In the genomic region with DNA sequence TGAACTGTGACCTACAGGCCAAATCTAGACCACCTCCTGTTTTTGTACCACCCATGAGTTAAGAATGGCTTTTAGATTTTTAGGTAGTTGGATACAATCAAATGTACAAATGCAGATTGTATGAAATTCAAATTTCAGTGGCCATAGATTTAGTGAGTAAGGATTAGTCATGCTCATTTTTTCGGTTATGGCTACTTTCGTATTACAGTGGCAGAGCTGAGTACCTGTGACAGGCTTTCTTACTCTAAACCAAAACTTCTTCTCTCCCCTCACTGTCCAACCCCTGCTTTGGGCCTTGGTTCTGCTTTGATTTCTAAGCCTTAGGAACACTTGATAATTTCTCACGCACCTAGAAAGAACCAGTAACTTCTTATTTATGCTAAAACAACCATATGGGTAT, we compare ENCODE assay signal across 10 cellular contexts.
DNase-seq lines count a peak whose midpoint lies in the region; ATAC-seq and TF ChIP-seq lines count a peak whose summit lies in the region.
"Had no signal": no experiment of that assay in that cellular context is flagged by ENCODE, and none has a peak within 500 bp of the region (broad histone marks: within the 10 kb centered on the region; RNA-seq: fewer than 3 reads in every experiment).

No MANE protein-coding gene starts in this region.

- in situ Hi-C loops in HAP-1 (cut with MboI; ENCODE audit: low sequenced_read_pairs): no loop called here

- H3K9me3 ChIP-seq in adrenal gland (replicated peaks in 1 of 3): no peaks in the 10 kb centered on the region
- no peaks in the 10 kb centered on the region; the same call in 1 of the 2 replicates for H3K9me3 ChIP-seq in HAP-1
- no peaks in the 10 kb centered on the region for H3K9me3 ChIP-seq in OCI-LY7 (ENCODE audit: low read length)

- POLR2A ChIA-PET in OCI-LY7 (lab: Charles Lee): no interaction called here

- DNase-seq in adrenal gland (no peak), HAP-1 (ENCODE audit: low spot score in 2 of 2) (no peak), OCI-LY7 (ENCODE audit: low spot score) (no peak), type B pancreatic cell (ENCODE audit: extremely low spot score, unreplicated experiment) (no peak)
- peak in 1 of 2 donors; percentile 44 for DNase-seq in stimulated activated effector memory CD8-positive, alpha-beta T cell treated with anti-CD3 and anti-CD28 coated beads, Interleukin-12 subunit alpha, Interleukin-12 subunit beta, amount 100 ng/mL, for 72 hours (ENCODE audit: low spot score in 2 of 2)
- DNase-seq in activated T-helper 1 cell treated with anti-CD3 and anti-CD28 coated beads, Interleukin-12 subunit alpha, Interleukin-12 subunit beta, Interleukin-2, Interleukin-4 antibody, amounts not matched to agents 30 ng/mL and 10 ng/mL and 1 ng/mL, durations not matched to agents 14 hours and 24 hours and 36 hours (ENCODE audit: low spot score): no peak
- DNase-seq: naive thymus-derived CD8-positive, alpha-beta T cell had no signal

- H3K4me3 Mint-ChIP-seq in stimulated activated effector memory CD8-positive, alpha-beta T cell treated with anti-CD3 and anti-CD28 coated beads, Interleukin-12 subunit alpha, Interleukin-12 subunit beta, amount 100 ng/mL, for 72 hours: peak overlapping the region; percentile 69
- H3K4me3 Mint-ChIP-seq in activated T-helper 1 cell treated with anti-CD3 and anti-CD28 coated beads, Interleukin-12 subunit alpha, Interleukin-12 subunit beta, Interleukin-2, Interleukin-4 antibody, amounts not matched to agents 30 ng/mL and 10 ng/mL and 1 ng/mL, durations not matched to agents 14 hours and 24 hours and 36 hours: no peak overlapping the region
- H3K4me3 Mint-ChIP-seq in type B pancreatic cell: no peak overlapping the region

- no peaks in the 10 kb centered on the region for H3K36me3 ChIP-seq in adrenal gland (replicated peaks in 1 of 2)
- no peaks in the 10 kb centered on the region for H3K36me3 ChIP-seq in HAP-1 (replicated peaks)
- no peaks in the 10 kb centered on the region for H3K36me3 ChIP-seq in OCI-LY7 (ENCODE audit: insufficient read depth, low read length)
- H3K36me3 ChIP-seq: cardiac muscle cell had no signal

- H4K20me1 ChIP-seq in OCI-LY7 (ENCODE audit: insufficient read depth, low read length): no peaks in the 10 kb centered on the region

- H3K27me3 ChIP-seq in adrenal gland: no peaks in the 10 kb centered on the region
- 0 out of 2 replicates have a peak, but pooled peaks cover 2% of the 10 kb centered on the region for H3K27me3 ChIP-seq in HAP-1 (ENCODE audit: low read depth)
- H3K27me3 ChIP-seq: cardiac muscle cell had no signal

- no peak for TF ChIP-seq POLR2A in adrenal gland (IDR thresholded peaks at IDR 0.05)

- no peaks in the 10 kb centered on the region for H3K36me3 Mint-ChIP-seq in stimulated activated effector memory CD8-positive, alpha-beta T cell treated with anti-CD3 and anti-CD28 coated beads, Interleukin-12 subunit alpha, Interleukin-12 subunit beta, amount 100 ng/mL, for 72 hours
- H3K36me3 Mint-ChIP-seq in activated T-helper 1 cell treated with anti-CD3 and anti-CD28 coated beads, Interleukin-12 subunit alpha, Interleukin-12 subunit beta, Interleukin-2, Interleukin-4 antibody, amounts not matched to agents 30 ng/mL and 10 ng/mL and 1 ng/mL, durations not matched to agents 14 hours and 24 hours and 36 hours (ENCODE audit: low read depth): no peaks in the 10 kb centered on the region
- H3K36me3 Mint-ChIP-seq in type B pancreatic cell: no peaks in the 10 kb centered on the region
- H3K36me3 Mint-ChIP-seq: naive thymus-derived CD8-positive, alpha-beta T cell had no signal

- no peak overlapping the region for H3K4me2 ChIP-seq in OCI-LY7 (ENCODE audit: low read length)

- H3K9me2 ChIP-seq in OCI-LY7 (ENCODE audit: insufficient read depth, low read length): no peaks in the 10 kb centered on the region

- no peak overlapping the region for H3K4me3 ChIP-seq in adrenal gland
- no peak overlapping the region for H3K4me3 ChIP-seq in HAP-1
- no peak overlapping the region for H3K4me3 ChIP-seq in OCI-LY7 (ENCODE audit: low read depth, low read length, poor library complexity, severe bottlenecking)
- H3K4me3 ChIP-seq: cardiac muscle cell had no signal

- intact Hi-C loops in adrenal gland (cut with DNase I): no loop called here
- intact Hi-C loops in activated T-helper 1 cell treated with anti-CD3 and anti-CD28 coated beads, Interleukin-12 subunit alpha, Interleukin-12 subunit beta, Interleukin-2, Interleukin-4 antibody, amounts not matched to agents 30 ng/mL and 10 ng/mL and 1 ng/mL, durations not matched to agents 14 hours and 24 hours and 36 hours (cut with micrococcal nuclease): loop anchor here (2.0 to 10.0 kb wide), 3 partner anchors 28 to 357 kb away; a partner anchor contains a TSS
- intact Hi-C loops in OCI-LY7 (cut with micrococcal nuclease; ENCODE audit: unreplicated experiment): no loop called here

- CTCF ChIA-PET in OCI-LY7 (lab: Charles Lee; ENCODE audit: unreplicated experiment): interaction anchor here (1.1 kb wide), 1 partner anchor 86 kb away, joined by 4 read pairs; no protein-coding TSS in a partner anchor

- peak overlapping the region in 4 of 5 donors; percentile 15 to 74 (median 46) for H3K27ac ChIP-seq in adrenal gland
- H3K27ac ChIP-seq in OCI-LY7 (ENCODE audit: low read depth, low read length, poor library complexity, severe bottlenecking): no peak overlapping the region
- H3K27ac ChIP-seq: cardiac muscle cell had no signal

- 86 to 92% (median 91%) methylated on average over 3 of the region's 3 CpGs for WGBS in adrenal gland, 4 donors

- peak overlapping the region; percentile 85 for H3K27ac Mint-ChIP-seq in stimulated activated effector memory CD8-positive, alpha-beta T cell treated with anti-CD3 and anti-CD28 coated beads, Interleukin-12 subunit alpha, Interleukin-12 subunit beta, amount 100 ng/mL, for 72 hours
- no peak overlapping the region for H3K27ac Mint-ChIP-seq in activated T-helper 1 cell treated with anti-CD3 and anti-CD28 coated beads, Interleukin-12 subunit alpha, Interleukin-12 subunit beta, Interleukin-2, Interleukin-4 antibody, amounts not matched to agents 30 ng/mL and 10 ng/mL and 1 ng/mL, durations not matched to agents 14 hours and 24 hours and 36 hours
- no peak overlapping the region for H3K27ac Mint-ChIP-seq in type B pancreatic cell

- H3K79me2 ChIP-seq in OCI-LY7 (ENCODE audit: insufficient read depth, low read depth, low read length): no peaks in the 10 kb centered on the region

- no peak for TF ChIP-seq CTCF in adrenal gland (IDR thresholded peaks at IDR 0.05)
- TF ChIP-seq CTCF in OCI-LY7 (conservative IDR thresholded peaks at IDR 0.05; ENCODE audit: low read length): no peak
- TF ChIP-seq CTCF in type B pancreatic cell (conservative IDR thresholded peaks at IDR 0.05): no peak

- BruUV-seq in OCI-LY7 (replicated peaks; lab: Mats Ljungman, UMichigan): no TSS peak

- ATAC-seq in GM18858 (IDR thresholded peaks at IDR 0.05; ENCODE audit: unreplicated experiment): peak; percentile 33
- peak; percentile 46 for ATAC-seq in HG02588 (IDR thresholded peaks at IDR 0.05; ENCODE audit: unreplicated experiment)
- ATAC-seq in stimulated activated effector memory CD8-positive, alpha-beta T cell treated with anti-CD3 and anti-CD28 coated beads, Interleukin-12 subunit alpha, Interleukin-12 subunit beta, amount 100 ng/mL, for 72 hours: peak; percentile 70
- ATAC-seq: naive thymus-derived CD8-positive, alpha-beta T cell had no signal

- H3K4me1 Mint-ChIP-seq in stimulated activated effector memory CD8-positive, alpha-beta T cell treated with anti-CD3 and anti-CD28 coated beads, Interleukin-12 subunit alpha, Interleukin-12 subunit beta, amount 100 ng/mL, for 72 hours: peaks cover 67% of the 10 kb centered on the region
- H3K4me1 Mint-ChIP-seq in activated T-helper 1 cell treated with anti-CD3 and anti-CD28 coated beads, Interleukin-12 subunit alpha, Interleukin-12 subunit beta, Interleukin-2, Interleukin-4 antibody, amounts not matched to agents 30 ng/mL and 10 ng/mL and 1 ng/mL, durations not matched to agents 14 hours and 24 hours and 36 hours (ENCODE audit: low read depth): peaks cover 50% of the 10 kb centered on the region
- H3K4me1 Mint-ChIP-seq in type B pancreatic cell (ENCODE audit: unreplicated experiment): peaks cover 36% of the 10 kb centered on the region

- H3K27me3 Mint-ChIP-seq in activated T-helper 1 cell treated with anti-CD3 and anti-CD28 coated beads, Interleukin-12 subunit alpha, Interleukin-12 subunit beta, Interleukin-2, Interleukin-4 antibody, amounts not matched to agents 30 ng/mL and 10 ng/mL and 1 ng/mL, durations not matched to agents 14 hours and 24 hours and 36 hours (ENCODE audit: insufficient read depth): peaks cover 2% of the 10 kb centered on the region
- no peaks in the 10 kb centered on the region for H3K27me3 Mint-ChIP-seq in type B pancreatic cell
- H3K27me3 Mint-ChIP-seq: naive thymus-derived CD8-positive, alpha-beta T cell had no signal

- peaks cover 3% of the 10 kb centered on the region for H3K9me3 Mint-ChIP-seq in stimulated activated effector memory CD8-positive, alpha-beta T cell treated with anti-CD3 and anti-CD28 coated beads, Interleukin-12 subunit alpha, Interleukin-12 subunit beta, amount 100 ng/mL, for 72 hours
- H3K9me3 Mint-ChIP-seq in activated T-helper 1 cell treated with anti-CD3 and anti-CD28 coated beads, Interleukin-12 subunit alpha, Interleukin-12 subunit beta, Interleukin-2, Interleukin-4 antibody, amounts not matched to agents 30 ng/mL and 10 ng/mL and 1 ng/mL, durations not matched to agents 14 hours and 24 hours and 36 hours: peaks cover 5% of the 10 kb centered on the region
- H3K9me3 Mint-ChIP-seq in type B pancreatic cell: no peaks in the 10 kb centered on the region

- peaks cover 0 to 19% of the 10 kb centered on the region in 2 donors for H3K4me1 ChIP-seq in adrenal gland (replicated peaks in 1 of 2)
- H3K4me1 ChIP-seq in HAP-1: peaks cover 16% of the 10 kb centered on the region
- no peaks in the 10 kb centered on the region for H3K4me1 ChIP-seq in OCI-LY7 (ENCODE audit: insufficient read depth, low read length, poor library complexity, severe bottlenecking)

- H2AFZ ChIP-seq in OCI-LY7 (ENCODE audit: low read length): no peak overlapping the region
